1 cellular context compared by ENCODE assay signal in the genomic region with DNA sequence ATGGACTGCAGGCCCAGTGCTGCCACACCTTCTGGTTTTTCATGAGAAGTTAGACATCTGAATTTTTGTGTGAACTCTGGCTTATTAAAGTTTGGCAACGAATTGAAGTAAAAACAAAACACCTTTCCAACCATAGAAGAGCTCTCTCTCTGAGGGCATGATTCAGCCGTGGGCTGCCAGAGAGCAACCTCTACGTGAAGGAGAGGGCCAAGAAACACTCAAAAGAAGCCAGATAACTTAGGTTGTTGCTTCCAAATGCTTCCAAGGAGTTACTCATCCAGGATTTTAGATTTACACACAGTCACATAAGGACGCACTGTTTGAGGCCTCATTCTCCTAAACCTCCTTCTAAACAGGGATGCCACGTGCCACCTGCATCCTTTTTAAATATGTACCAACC.
TF ChIP-seq lines count a peak whose summit lies in the region.

No MANE protein-coding gene starts in this region.

TF ChIP-seq in SK-N-SH treated with all-trans-retinoic acid at 6 μM for 48 hours, 23 proteins besides CTCF, POLR2A, EP300 and RAD21:
- TF ChIP-seq TCF4 (CRISPR knock-in tag; IDR thresholded peaks at IDR 0.05; ENCODE audit: borderline replicate concordance) (no peak), GLIS3 (CRISPR knock-in tag; IDR thresholded peaks at IDR 0.05) (no peak), TOX (CRISPR knock-in tag; IDR thresholded peaks at IDR 0.05; ENCODE audit: borderline replicate concordance) (no peak), ISL1 (CRISPR knock-in tag; IDR thresholded peaks at IDR 0.05) (no peak), BACH2 (CRISPR knock-in tag; IDR thresholded peaks at IDR 0.05; ENCODE audit: borderline replicate concordance) (no peak), ZFP3 (CRISPR knock-in tag; IDR thresholded peaks at IDR 0.05) (no peak), CSDC2 (CRISPR knock-in tag; IDR thresholded peaks at IDR 0.05) (no peak)
